Comparison of ENCODE assay signal across 1 cellular context in genomic region chr10:43039629-43040481, GRCh38.
TF ChIP-seq lines count a peak whose summit lies in the region.

No MANE protein-coding gene starts in this region.

TF ChIP-seq in H1, 55 proteins besides CTCF, POLR2A, EP300 and RAD21:
- no peak for TF ChIP-seq POLR2AphosphoS5 (IDR thresholded peaks at IDR 0.05; ENCODE audit: low read depth, low read length)
- TF ChIP-seq RNF2 (IDR thresholded peaks at IDR 0.05; ENCODE audit: borderline replicate concordance, low read depth, low read length, missing control alignments, poor library complexity, severe bottlenecking), result no peak
- no peak for TF ChIP-seq CHD1 (IDR thresholded peaks at IDR 0.05; ENCODE audit: low read depth, low read length)
- TF ChIP-seq SIX5 (IDR thresholded peaks at IDR 0.05; ENCODE audit: low read depth, low read length), result no peak
- TF ChIP-seq EGR1 (IDR thresholded peaks at IDR 0.05; ENCODE audit: borderline replicate concordance, low read depth, low read length), result no peak
- no peak for TF ChIP-seq ATF3 (IDR thresholded peaks at IDR 0.05; ENCODE audit: insufficient read depth, low read depth, low read length)
- no peak for TF ChIP-seq TEAD4 (IDR thresholded peaks at IDR 0.05; ENCODE audit: low read depth, low read length)
- no peak for TF ChIP-seq CEBPB (IDR thresholded peaks at IDR 0.05; ENCODE audit: low read depth, low read length)
- no peak for TF ChIP-seq TBP (IDR thresholded peaks at IDR 0.05; ENCODE audit: low read depth, low read length)
- TF ChIP-seq, protein P1, sequence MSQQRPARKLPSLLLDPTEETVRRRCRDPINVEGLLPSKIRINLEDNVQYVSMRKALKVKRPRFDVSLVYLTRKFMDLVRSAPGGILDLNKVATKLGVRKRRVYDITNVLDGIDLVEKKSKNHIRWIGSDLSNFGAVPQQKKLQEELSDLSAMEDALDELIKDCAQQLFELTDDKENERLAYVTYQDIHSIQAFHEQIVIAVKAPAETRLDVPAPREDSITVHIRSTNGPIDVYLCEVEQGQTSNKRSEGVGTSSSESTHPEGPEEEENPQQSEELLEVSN (IDR thresholded peaks at IDR 0.05), result no peak
- TF ChIP-seq SUZ12 (IDR thresholded peaks at IDR 0.05; ENCODE audit: low read length), result no peak
- no peak for TF ChIP-seq CBX5 (IDR thresholded peaks at IDR 0.05; ENCODE audit: low read depth, low read length)
- TF ChIP-seq, protein P2, sequence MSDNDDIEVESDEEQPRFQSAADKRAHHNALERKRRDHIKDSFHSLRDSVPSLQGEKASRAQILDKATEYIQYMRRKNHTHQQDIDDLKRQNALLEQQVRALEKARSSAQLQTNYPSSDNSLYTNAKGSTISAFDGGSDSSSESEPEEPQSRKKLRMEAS (IDR thresholded peaks at IDR 0.05), result no peak
- no peak for TF ChIP-seq SIRT6 (IDR thresholded peaks at IDR 0.05; ENCODE audit: low read length)
- no peak for TF ChIP-seq JUND (IDR thresholded peaks at IDR 0.05; ENCODE audit: low read length)
- TF ChIP-seq JUN (IDR thresholded peaks at IDR 0.05; ENCODE audit: low read depth, low read length), result no peak
- TF ChIP-seq SP2 (IDR thresholded peaks at IDR 0.05; ENCODE audit: low read length), result no peak
- TF ChIP-seq RXRA (IDR thresholded peaks at IDR 0.05; ENCODE audit: insufficient read depth, low read depth, low read length), result no peak
- no peak for TF ChIP-seq HDAC6 (IDR thresholded peaks at IDR 0.05; ENCODE audit: low read depth, low read length)
